ENCODE assay signal across 16 cellular contexts in genomic region chr6:35441205-35441604, GRCh38.
"Had no signal": no experiment of that assay in that cellular context is flagged by ENCODE, and none has a peak within 500 bp of the region (broad histone marks: within the 10 kb centered on the region; RNA-seq: fewer than 3 reads in every experiment).

No MANE protein-coding gene starts in this region.

- H3K4me3 ChIP-seq: esophagus squamous epithelium, gastroesophageal sphincter, mucosa of descending colon, uterus had no signal

- ATAC-seq: gastroesophageal sphincter; left colon; mucosa of descending colon; naive thymus-derived CD8-positive, alpha-beta T cell had no signal

- H3K4me3 Mint-ChIP-seq: dendritic cell treated with granulocyte-macrophage colony-stimulating factor and Interleukin-4, amounts not matched to agents 40 ng/mL and 50 ng/mL, for 4 days; naive thymus-derived CD8-positive, alpha-beta T cell; type B pancreatic cell had no signal

- H3K27ac Mint-ChIP-seq: dendritic cell treated with granulocyte-macrophage colony-stimulating factor and Interleukin-4, amounts not matched to agents 40 ng/mL and 50 ng/mL, for 4 days; type B pancreatic cell had no signal

- H3K9me3 Mint-ChIP-seq: dendritic cell treated with granulocyte-macrophage colony-stimulating factor and Interleukin-4, amounts not matched to agents 40 ng/mL and 50 ng/mL, for 4 days; naive thymus-derived CD8-positive, alpha-beta T cell; type B pancreatic cell had no signal

- H3K27me3 ChIP-seq: esophagus squamous epithelium, gastroesophageal sphincter, uterus had no signal

- H3K27me3 Mint-ChIP-seq: naive thymus-derived CD8-positive, alpha-beta T cell; type B pancreatic cell had no signal

- DNase-seq: cerebellar nuclear complex; esophagus squamous epithelium; foreskin fibroblast; hypothalamus; left colon; mammary epithelial cell; mucosa of descending colon; naive thymus-derived CD8-positive, alpha-beta T cell; posterior cingulate gyrus; small intestine; stimulated activated CD4-positive, alpha-beta T cell treated with anti-CD3 and anti-CD28 coated beads, Interleukin-12 subunit alpha, Interleukin-12 subunit beta, amount 100 ng/mL, for 4 hours; stimulated activated naive CD4-positive, alpha-beta T cell treated with Interleukin-2 at 50 U/mL for 16 hours; uterus had no signal

- H3K4me1 ChIP-seq: gastroesophageal sphincter, uterus had no signal

- H3K27ac ChIP-seq: esophagus squamous epithelium, gastroesophageal sphincter, uterus had no signal

- H3K36me3 Mint-ChIP-seq: naive thymus-derived CD8-positive, alpha-beta T cell; type B pancreatic cell had no signal

- H3K36me3 ChIP-seq: esophagus squamous epithelium, gastroesophageal sphincter, uterus had no signal

- H3K9me3 ChIP-seq: esophagus squamous epithelium, gastroesophageal sphincter, mucosa of descending colon, uterus had no signal
